Comparison of ENCODE assay signal across 8 cellular contexts in the genomic region with DNA sequence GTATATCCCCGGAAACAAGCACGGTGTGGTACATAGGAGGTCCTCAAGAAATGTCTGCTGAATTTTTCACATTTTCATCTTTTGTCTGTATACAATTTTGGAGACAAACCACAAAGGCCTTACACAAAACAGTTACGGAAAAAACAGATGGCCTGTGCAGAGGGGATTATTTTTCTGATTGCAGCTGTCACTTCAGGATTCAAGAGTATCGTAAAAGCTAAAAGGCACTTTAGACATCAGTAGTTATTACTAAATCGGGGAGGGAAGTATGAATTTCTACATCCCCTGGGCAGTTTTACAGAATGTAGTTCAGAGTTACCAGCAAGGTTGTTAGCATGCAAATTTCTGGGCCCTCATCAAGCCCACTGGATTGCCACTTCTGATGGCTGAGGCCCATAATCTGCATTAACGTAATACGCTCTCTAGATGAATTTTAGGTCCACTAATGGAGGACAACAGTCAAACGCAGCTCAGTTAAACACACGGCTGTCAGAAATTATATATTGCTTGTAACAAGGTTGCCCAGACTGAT. TPM values are rescaled to one million over a fixed set of nuclear protein-coding genes. Genes with fewer than 3 reads are reported as not detected.
DNase-seq lines count a peak whose midpoint lies in the region; ATAC-seq and TF ChIP-seq lines count a peak whose summit lies in the region.

No MANE protein-coding gene starts in this region.

- H3K36me3 Mint-ChIP-seq in activated naive CD8-positive, alpha-beta T cell treated with anti-CD3 and anti-CD28 coated beads, Interleukin-2, amount 50 U/mL, for 24 hours (ENCODE audit: low read depth), result peaks cover 36% of the 10 kb centered on the region
- H3K36me3 Mint-ChIP-seq in mesothelial cell of epicardium, result peaks cover 5% of the 10 kb centered on the region

- peaks cover 64% of the 10 kb centered on the region for H3K4me1 Mint-ChIP-seq in activated naive CD8-positive, alpha-beta T cell treated with anti-CD3 and anti-CD28 coated beads, Interleukin-2, amount 50 U/mL, for 24 hours
- peaks cover 17% of the 10 kb centered on the region for H3K4me1 Mint-ChIP-seq in mesothelial cell of epicardium

- in situ Hi-C loops in HAP-1 (cut with MboI; ENCODE audit: low sequenced_read_pairs), result no loop called here

- H3K4me3 Mint-ChIP-seq in activated naive CD8-positive, alpha-beta T cell treated with anti-CD3 and anti-CD28 coated beads, Interleukin-2, amount 50 U/mL, for 24 hours, result peak overlapping the region; percentile 99
- peak overlapping the region; percentile 73 for H3K4me3 Mint-ChIP-seq in mesothelial cell of epicardium

- H3K27ac Mint-ChIP-seq in activated naive CD8-positive, alpha-beta T cell treated with anti-CD3 and anti-CD28 coated beads, Interleukin-2, amount 50 U/mL, for 24 hours, result peak overlapping the region; percentile 99
- H3K27ac Mint-ChIP-seq in mesothelial cell of epicardium, result peak overlapping the region; percentile 85

- H3K27me3 Mint-ChIP-seq in activated naive CD8-positive, alpha-beta T cell treated with anti-CD3 and anti-CD28 coated beads, Interleukin-2, amount 50 U/mL, for 24 hours, result no peaks in the 10 kb centered on the region
- H3K27me3 Mint-ChIP-seq in mesothelial cell of epicardium (ENCODE audit: low read depth), result peaks cover 10% of the 10 kb centered on the region

- no peak for ATAC-seq in activated naive CD8-positive, alpha-beta T cell treated with anti-CD3 and anti-CD28 coated beads, Interleukin-2, amount 50 U/mL, for 24 hours
- ATAC-seq in HG02798 (IDR thresholded peaks at IDR 0.05; ENCODE audit: poor library complexity, unreplicated experiment), result no peak
- ATAC-seq in GM18907 (IDR thresholded peaks at IDR 0.05; ENCODE audit: unreplicated experiment), result no peak
- no peak for ATAC-seq in GM19395 (IDR thresholded peaks at IDR 0.05; ENCODE audit: unreplicated experiment)

- H3K9me3 Mint-ChIP-seq in activated naive CD8-positive, alpha-beta T cell treated with anti-CD3 and anti-CD28 coated beads, Interleukin-2, amount 50 U/mL, for 24 hours, result no peaks in the 10 kb centered on the region
- no peaks in the 10 kb centered on the region for H3K9me3 Mint-ChIP-seq in mesothelial cell of epicardium

- peaks cover 10% of the 10 kb centered on the region for H3K36me3 ChIP-seq in HAP-1 (replicated peaks)

- peaks cover 18% of the 10 kb centered on the region for H3K4me1 ChIP-seq in HAP-1

- TF ChIP-seq CTCF in AG04449 (IDR thresholded peaks at IDR 0.05; ENCODE audit: insufficient read depth, low read length, missing control alignments), result no peak
- no peak for TF ChIP-seq CTCF in mesothelial cell of epicardium (IDR thresholded peaks at IDR 0.05; ENCODE audit: unreplicated experiment)

- no peaks in the 10 kb centered on the region for H3K27me3 ChIP-seq in HAP-1 (ENCODE audit: low read depth)

- CTCF ChIA-PET in AG04449 (lab: Yijun Ruan, JAX), result interaction anchor here (0.8 to 2.1 kb wide), 6 partner anchors 13 to 205 kb away, joined by 3 to 6 read pairs (median 3); no protein-coding TSS in a partner anchor

- H3K9me3 ChIP-seq in HAP-1, result no peaks in the 10 kb centered on the region

- POLR2A ChIA-PET in AG04449 (lab: Yijun Ruan, JAX), result interaction anchor here (0.5 to 0.9 kb wide), 3 partner anchors 30 to 149 kb away, joined by 3 to 6 read pairs (median 4); a partner anchor contains a TSS

- H3K4me3 ChIP-seq in AG04449 (ENCODE audit: low read depth, low read length) (peak overlapping the region; percentile 68), HAP-1 (peak overlapping the region; percentile 50)

- DNase-seq in AG04449 (ENCODE audit: low read depth, low spot score) (no peak), HAP-1 (ENCODE audit: low spot score in 2 of 2) (peak in 1 of 2 experiments; percentile 18), mesothelial cell of epicardium (ENCODE audit: low spot score in 2 of 2, unreplicated experiment in 2 of 2) (no peak), HuH-7 (ENCODE audit: low spot score) (no peak)
- no peak for DNase-seq in activated naive CD8-positive, alpha-beta T cell treated with anti-CD3 and anti-CD28 coated beads, Interleukin-2, amount 50 U/mL, for 24 hours

RNA-seq across cellular contexts. Expression of a gene that starts 1.2 kb away (rescaled TPM):
- total RNA-seq in mesothelial cell of epicardium, result 17.3 to 20.5 TPM (median 20.0 TPM) in 3 replicates
